27 cellular contexts compared by ENCODE assay signal in genomic region chr12:51642286-51642685, GRCh38.
"Had no signal": no experiment of that assay in that cellular context is flagged by ENCODE, and none has a peak within 500 bp of the region (broad histone marks: within the 10 kb centered on the region; RNA-seq: fewer than 3 reads in every experiment).

No MANE protein-coding gene starts in this region.

- DNase-seq: stimulated activated CD4-positive, alpha-beta T cell treated with anti-CD3 and anti-CD28 coated beads, Interleukin-2, amount 100 ng/mL, for 48 hours; stimulated activated CD4-positive, alpha-beta T cell treated with anti-CD3 and anti-CD28 coated beads, Interleukin-4, amount 100 ng/mL, for 1 hour; stimulated activated CD4-positive, alpha-beta T cell treated with anti-CD3 and anti-CD28 coated beads, Interleukin-4, amount 100 ng/mL, for 24 hours; stimulated activated CD4-positive, alpha-beta T cell treated with anti-CD3 and anti-CD28 coated beads, Interleukin-4, amount 100 ng/mL, for 4 hours; stimulated activated CD8-positive, alpha-beta memory T cell treated with anti-CD3 and anti-CD28 coated beads, Interleukin-4, amount 100 ng/mL, for 48 hours; stimulated activated naive B cell treated with anti-CD40 and anti-IgM and Interleukin-4, amounts not matched to agents 10 μg/mL and 1 μg/mL and 100 μg/mL, for 72 hours; stimulated activated naive CD4-positive, alpha-beta T cell; stimulated activated naive CD4-positive, alpha-beta T cell treated with Interleukin-2 at 50 U/mL for 16 hours; stimulated activated naive CD8-positive, alpha-beta T cell treated with anti-CD3 and anti-CD28 coated beads, Interleukin-15, amount 100 ng/mL, for 72 hours; stimulated activated naive CD8-positive, alpha-beta T cell treated with anti-CD3 and anti-CD28 coated beads, Interleukin-15, Interleukin-2, amounts not matched to agents 100 U/mL and 50 U/mL, for 24 hours; stomach; substantia nigra; testis; thyroid gland; tibial artery; transverse colon; upper lobe of left lung; upper lobe of right lung; uterus had no signal

- H3K4me1 ChIP-seq: stomach, suprapubic skin, testis, thyroid gland, tibial artery, tibial nerve, transverse colon, upper lobe of left lung, upper lobe of right lung, uterus, vagina had no signal

- H3K36me3 ChIP-seq: stomach, suprapubic skin, thoracic aorta, thyroid gland, tibial artery, tibial nerve, transverse colon, upper lobe of left lung, upper lobe of right lung, uterus, vagina had no signal

- H3K4me3 ChIP-seq: stomach, suprapubic skin, testis, thoracic aorta, thyroid gland, tibial artery, tibial nerve, transverse colon, upper lobe of left lung, upper lobe of right lung, uterus, vagina had no signal

- H3K36me3 Mint-ChIP-seq: stimulated activated effector memory CD8-positive, alpha-beta T cell treated with anti-CD3 and anti-CD28 coated beads, Interleukin-12 subunit alpha, Interleukin-12 subunit beta, amount 100 ng/mL, for 72 hours; stimulated activated memory B cell treated with anti-CD40 and anti-IgM and Interleukin-4, amounts not matched to agents 10 μg/mL and 1 μg/mL and 100 μg/mL, for 72 hours; type B pancreatic cell had no signal

- H3K27ac Mint-ChIP-seq: stimulated activated effector memory CD8-positive, alpha-beta T cell treated with anti-CD3 and anti-CD28 coated beads, Interleukin-12 subunit alpha, Interleukin-12 subunit beta, amount 100 ng/mL, for 72 hours; stimulated activated memory B cell treated with anti-CD40 and anti-IgM and Interleukin-4, amounts not matched to agents 10 μg/mL and 1 μg/mL and 100 μg/mL, for 72 hours; stimulated activated naive B cell treated with anti-CD40 and anti-IgM and Interleukin-4, amounts not matched to agents 10 μg/mL and 1 μg/mL and 100 μg/mL, for 72 hours; stimulated activated naive CD8-positive, alpha-beta T cell treated with anti-CD3 and anti-CD28 coated beads, Interleukin-15, amount 100 ng/mL, for 72 hours; stimulated activated naive CD8-positive, alpha-beta T cell treated with anti-CD3 and anti-CD28 coated beads, Interleukin-15, Interleukin-2, amounts not matched to agents 100 ng/mL and 50 ng/mL, for 24 hours; type B pancreatic cell had no signal

- ATAC-seq: stimulated activated effector memory CD8-positive, alpha-beta T cell treated with anti-CD3 and anti-CD28 coated beads, Interleukin-12 subunit alpha, Interleukin-12 subunit beta, amount 100 ng/mL, for 72 hours; stimulated activated memory B cell treated with anti-CD40 and anti-IgM and Interleukin-4, amounts not matched to agents 10 μg/mL and 1 μg/mL and 100 μg/mL, for 72 hours; stimulated activated naive B cell treated with anti-CD40 and anti-IgM and Interleukin-4, amounts not matched to agents 10 μg/mL and 1 μg/mL and 100 μg/mL, for 72 hours; stimulated activated naive CD8-positive, alpha-beta T cell treated with anti-CD3 and anti-CD28 coated beads, Interleukin-15, amount 100 ng/mL, for 72 hours; stimulated activated naive CD8-positive, alpha-beta T cell treated with anti-CD3 and anti-CD28 coated beads, Interleukin-15, Interleukin-2, amounts not matched to agents 100 U/mL and 50 U/mL, for 24 hours; upper lobe of right lung had no signal

- H3K27ac ChIP-seq: stomach, suprapubic skin, testis, thoracic aorta, thyroid gland, tibial artery, tibial nerve, transverse colon, upper lobe of left lung, upper lobe of right lung, uterus, vagina had no signal

- H3K4me3 Mint-ChIP-seq: stimulated activated effector memory CD8-positive, alpha-beta T cell treated with anti-CD3 and anti-CD28 coated beads, Interleukin-12 subunit alpha, Interleukin-12 subunit beta, amount 100 ng/mL, for 72 hours; stimulated activated memory B cell treated with anti-CD40 and anti-IgM and Interleukin-4, amounts not matched to agents 10 μg/mL and 1 μg/mL and 100 μg/mL, for 72 hours; stimulated activated naive B cell treated with anti-CD40 and anti-IgM and Interleukin-4, amounts not matched to agents 10 μg/mL and 1 μg/mL and 100 μg/mL, for 72 hours; stimulated activated naive CD8-positive, alpha-beta T cell treated with anti-CD3 and anti-CD28 coated beads, Interleukin-15, amount 100 ng/mL, for 72 hours; stimulated activated naive CD8-positive, alpha-beta T cell treated with anti-CD3 and anti-CD28 coated beads, Interleukin-15, Interleukin-2, amounts not matched to agents 100 ng/mL and 50 ng/mL, for 24 hours; type B pancreatic cell had no signal

- H3K9me3 ChIP-seq: suprapubic skin, testis, thyroid gland, uterus had no signal

- H3K4me1 Mint-ChIP-seq: stimulated activated effector memory CD8-positive, alpha-beta T cell treated with anti-CD3 and anti-CD28 coated beads, Interleukin-12 subunit alpha, Interleukin-12 subunit beta, amount 100 ng/mL, for 72 hours; stimulated activated memory B cell treated with anti-CD40 and anti-IgM and Interleukin-4, amounts not matched to agents 10 μg/mL and 1 μg/mL and 100 μg/mL, for 72 hours; stimulated activated naive B cell treated with anti-CD40 and anti-IgM and Interleukin-4, amounts not matched to agents 10 μg/mL and 1 μg/mL and 100 μg/mL, for 72 hours; stimulated activated naive CD8-positive, alpha-beta T cell treated with anti-CD3 and anti-CD28 coated beads, Interleukin-15, amount 100 ng/mL, for 72 hours had no signal

- H3K27me3 ChIP-seq: stomach, suprapubic skin, testis, thyroid gland, tibial artery, tibial nerve, transverse colon, upper lobe of left lung, upper lobe of right lung, uterus, vagina had no signal

- H3K27me3 Mint-ChIP-seq: stimulated activated naive CD8-positive, alpha-beta T cell treated with anti-CD3 and anti-CD28 coated beads, Interleukin-15, amount 100 ng/mL, for 72 hours; stimulated activated naive CD8-positive, alpha-beta T cell treated with anti-CD3 and anti-CD28 coated beads, Interleukin-15, Interleukin-2, amounts not matched to agents 100 ng/mL and 50 ng/mL, for 24 hours; type B pancreatic cell had no signal

- H3K9me3 Mint-ChIP-seq: stimulated activated effector memory CD8-positive, alpha-beta T cell treated with anti-CD3 and anti-CD28 coated beads, Interleukin-12 subunit alpha, Interleukin-12 subunit beta, amount 100 ng/mL, for 72 hours had no signal
